In the genomic region with DNA sequence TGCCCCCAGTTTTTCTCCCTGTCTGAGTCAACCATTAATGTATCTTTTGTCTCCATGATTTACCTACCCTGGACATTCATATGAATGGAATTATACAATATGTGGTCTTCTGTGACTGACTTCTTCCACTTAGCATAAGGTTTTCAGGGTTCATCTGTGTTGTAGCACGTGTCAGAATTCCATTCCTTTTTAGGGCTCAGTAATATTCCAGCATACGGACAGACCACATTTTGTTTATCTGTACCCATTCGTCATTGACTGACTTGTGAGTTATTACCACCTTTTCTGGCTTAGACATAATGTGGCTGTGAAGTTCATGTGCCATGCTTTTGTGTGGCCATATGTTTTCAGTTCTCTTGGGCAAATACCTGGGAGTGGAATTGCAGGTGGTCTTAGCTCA, we compare ENCODE assay signal across 7 cellular contexts.
"Had no signal": no experiment of that assay in that cellular context is flagged by ENCODE, and none has a peak within 500 bp of the region (broad histone marks: within the 10 kb centered on the region; RNA-seq: fewer than 3 reads in every experiment).

No MANE protein-coding gene starts in this region.

- H3K4me3 Mint-ChIP-seq: H9 had no signal

- H3K4me1 Mint-ChIP-seq: IgD-negative memory B cell had no signal

- DNase-seq: GOT3, H9, KBM-7 had no signal

- ATAC-seq: HCT116 had no signal

- H3K27ac Mint-ChIP-seq: H9 had no signal

- H3K9me3 Mint-ChIP-seq: H9 had no signal

- H3K4me3 ChIP-seq: GM23248 had no signal

- H3K27ac ChIP-seq: GM23248, KMS-11 had no signal
